In genomic region chr7:38660427-38661099, GRCh38 we compare ENCODE assay signal across 8 cellular contexts. TPM values are rescaled to one million over a fixed set of nuclear protein-coding genes. Genes with fewer than 3 reads are reported as not detected.
DNase-seq lines count a peak whose midpoint lies in the region; ATAC-seq and TF ChIP-seq lines count a peak whose summit lies in the region.

No MANE protein-coding gene starts in this region.

- CTCF ChIA-PET in HEK293T (lab: Yijun Ruan, JAX) (interaction anchor here (0.7 to 1.2 kb wide), 2 partner anchors 213 to 262 kb away, joined by 3 to 9 read pairs; no protein-coding TSS in a partner anchor), WTC11 (lab: Charles Lee) (interaction anchor here (0.6 to 2.3 kb wide), 12 partner anchors 18 to 287 kb away, joined by 3 to 8 read pairs (median 5); partner anchors contain the start of gene AMPH)

- TF ChIP-seq CTCF in WTC11 (IDR thresholded peaks at IDR 0.05) = peak; percentile 77

- POLR2A ChIA-PET in HEK293T (lab: Yijun Ruan, JAX) (no interaction called here), WTC11 (lab: Charles Lee) (no interaction called here)

- peak; percentile 99 for ATAC-seq in WTC11

- no peaks in the 10 kb centered on the region for H3K4me1 Mint-ChIP-seq in WTC11

- no peak overlapping the region for H3K4me3 Mint-ChIP-seq in WTC11

- no peaks in the 10 kb centered on the region for H3K36me3 Mint-ChIP-seq in WTC11

- no peak overlapping the region for H3K27ac Mint-ChIP-seq in WTC11

- peaks cover 4% of the 10 kb centered on the region for H3K9me3 Mint-ChIP-seq in WTC11

- peak; percentile 7 for DNase-seq in activated naive CD4-positive, alpha-beta T cell treated with Interleukin-2 at 50 U/mL for 16 hours
- no peak for DNase-seq in activated naive CD4-positive, alpha-beta T cell (lab: John Stamatoyannopoulos, UW)
- DNase-seq in HEK293T (ENCODE audit: extremely low spot score) = peak; percentile 56
- peak; percentile 20 for DNase-seq in NCI-H146 (lab: John Stamatoyannopoulos, UW)
- peak; percentile 37 for DNase-seq in WTC11 (ENCODE audit: low spot score)
- DNase-seq in glomerular visceral epithelial cell (ENCODE audit: extremely low spot score) = peak; percentile 50
- DNase-seq in smooth muscle cell of the brain vasculature (ENCODE audit: low read depth, low spot score) = peak; percentile 7
- DNase-seq in effector CD8-positive, alpha-beta T cell (lab: John Stamatoyannopoulos, UW) = no peak

- no peaks in the 10 kb centered on the region; the same call in 1 of the 2 replicates for H3K27me3 Mint-ChIP-seq in WTC11 (ENCODE audit: low read depth)

TF ChIP-seq in HEK293T, 16 proteins besides CTCF, POLR2A, EP300 and RAD21:
- no peak for TF ChIP-seq CTBP1 (IDR thresholded peaks at IDR 0.05; ENCODE audit: borderline replicate concordance)
- TF ChIP-seq BHLHE40 (IDR thresholded peaks at IDR 0.05; ENCODE audit: borderline replicate concordance) = no peak
- TF ChIP-seq NFRKB (IDR thresholded peaks at IDR 0.05) = no peak
- TF ChIP-seq ELF4 (IDR thresholded peaks at IDR 0.05) = no peak
- no peak for TF ChIP-seq ZNF384 (IDR thresholded peaks at IDR 0.05)
- no peak for TF ChIP-seq FOXM1 (IDR thresholded peaks at IDR 0.05; ENCODE audit: borderline replicate concordance)
- TF ChIP-seq ARNT (IDR thresholded peaks at IDR 0.05) = no peak
- no peak for TF ChIP-seq SP1 (IDR thresholded peaks at IDR 0.05)
- no peak for TF ChIP-seq TARDBP (IDR thresholded peaks at IDR 0.05)
- no peak for TF ChIP-seq LEF1 (IDR thresholded peaks at IDR 0.05; ENCODE audit: borderline replicate concordance)
- TF ChIP-seq L3MBTL2 (conservative IDR thresholded peaks at IDR 0.05) = no peak
- TF ChIP-seq HDGF (IDR thresholded peaks at IDR 0.05; ENCODE audit: borderline replicate concordance) = no peak
- TF ChIP-seq FOXA1 (IDR thresholded peaks at IDR 0.05) = no peak
- TF ChIP-seq PKNOX1 (IDR thresholded peaks at IDR 0.05) = no peak
- no peak for TF ChIP-seq SUZ12 (IDR thresholded peaks at IDR 0.05)
- no peak for TF ChIP-seq FOXK2 (IDR thresholded peaks at IDR 0.05)

TF ChIP-seq in WTC11, 78 proteins besides CTCF, POLR2A, EP300 and RAD21:
- peak; percentile 93 for TF ChIP-seq ZNF121 (CRISPR knock-in tag; IDR thresholded peaks at IDR 0.05)
- TF ChIP-seq ZNF425 (CRISPR knock-in tag; conservative IDR thresholded peaks at IDR 0.05) = no peak
- peak; percentile 72; the same call in 1 of the 2 replicates for TF ChIP-seq GTF2I (CRISPR knock-in tag; conservative IDR thresholded peaks at IDR 0.05)

RNA-seq across cellular contexts. Expression of gene AMPH, which starts 29.4 kb away (rescaled TPM):
- 8.9 to 10.0 TPM (median 9.0 TPM) in 3 replicates for total RNA-seq in WTC11 (2021)

Comparison
In these comparisons a context has a peak if more than half of its experiments do, and no peak if none do; other contexts are left out.
1. DNase-seq: peak in activated naive CD4-positive, alpha-beta T cell treated with Interleukin-2 at 50 U/mL for 16 hours (single experiment), HEK293T (single experiment), NCI-H146 (single experiment), WTC11 (single experiment), glomerular visceral epithelial cell (single experiment) and smooth muscle cell of the brain vasculature (single experiment); none in activated naive CD4-positive, alpha-beta T cell (0 of 4) and effector CD8-positive, alpha-beta T cell (single experiment).